In the genomic region with DNA sequence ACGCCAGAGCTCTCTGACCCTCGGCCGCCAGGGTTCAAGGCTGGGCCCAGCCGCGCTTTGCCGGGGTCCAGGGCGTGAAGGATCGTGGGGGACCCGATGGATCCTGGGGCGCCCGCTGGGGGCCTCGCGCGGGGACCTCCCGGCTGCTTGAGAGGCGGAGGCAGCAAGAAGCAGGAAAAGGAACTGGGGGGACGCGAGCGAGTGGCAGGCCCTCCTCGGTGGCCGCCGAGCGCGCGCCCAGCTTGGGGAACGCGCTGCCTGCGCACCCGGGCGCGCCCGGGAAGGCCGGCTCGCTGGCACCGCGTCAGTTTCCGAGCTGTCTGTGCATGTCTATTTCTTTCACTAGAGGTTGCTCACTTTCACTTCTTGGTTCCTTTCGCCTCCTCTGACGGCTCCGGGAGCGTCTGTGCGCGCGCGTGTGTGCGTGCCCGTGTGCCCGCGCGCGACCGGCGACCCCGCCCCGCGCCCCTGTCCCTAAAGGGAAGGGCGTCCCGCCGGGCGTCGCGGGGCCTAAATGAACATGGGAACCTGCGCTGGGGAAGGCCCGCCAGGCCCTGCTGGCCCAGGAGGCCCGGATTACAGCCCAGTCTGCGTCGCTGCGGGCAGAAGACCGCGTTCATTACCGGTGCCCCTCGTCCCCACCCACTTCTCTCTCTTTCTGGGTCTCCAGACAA, we compare ENCODE assay signal across 8 cellular contexts.
A peak's percentile ranks its signal among the peaks of the same experiment; 100 is the strongest.
DNase-seq lines count a peak whose midpoint lies in the region; ATAC-seq and TF ChIP-seq lines count a peak whose summit lies in the region.

No MANE protein-coding gene starts in this region.

- TF ChIP-seq EP300 in tibial nerve (IDR thresholded peaks at IDR 0.05) = peak in 1 of 2 donors; percentile 36

- peak; percentile 84 for ATAC-seq in activated naive CD8-positive, alpha-beta T cell treated with anti-CD3 and anti-CD28 coated beads, Interleukin-2, amount 50 U/mL, for 24 hours
- peak; percentile 68 to 92 (median 89) for ATAC-seq in heart left ventricle

- H2AFZ ChIP-seq in SU-DHL-6 (ENCODE audit: low read depth, low read length, severe bottlenecking) = no peak overlapping the region

- no peaks in the 10 kb centered on the region for H3K27me3 Mint-ChIP-seq in activated naive CD8-positive, alpha-beta T cell treated with anti-CD3 and anti-CD28 coated beads, Interleukin-2, amount 50 U/mL, for 24 hours

- intact Hi-C loops in heart left ventricle (cut with DNase I) = loop anchor here in 4 of 10 donors (1.0 to 10.0 kb wide), 7 partner anchors 29 to 224 kb away; a partner anchor contains a TSS
- intact Hi-C loops in posterior cingulate gyrus (cut with DNase I) = no loop called here

- peak in 1 of 2 donors; percentile 41 for TF ChIP-seq POLR2A in heart left ventricle (IDR thresholded peaks at IDR 0.05)
- TF ChIP-seq POLR2A in tibial nerve (IDR thresholded peaks at IDR 0.05) = peak; percentile 47 to 50

- H4K20me1 ChIP-seq in SU-DHL-6 (ENCODE audit: low read depth, low read length) = no peaks in the 10 kb centered on the region

- peak; percentile 45 for DNase-seq in NCI-H345 (lab: John Stamatoyannopoulos, UW)
- no peak for DNase-seq in NCI-H345 treated with DMSO at 0.1 percent for 48 hours (lab: John Stamatoyannopoulos, UW; ENCODE audit: unreplicated experiment)
- peak; percentile 4 for DNase-seq in HS-5 (ENCODE audit: low read depth)
- peak; percentile 60 for DNase-seq in activated naive CD8-positive, alpha-beta T cell treated with anti-CD3 and anti-CD28 coated beads, Interleukin-2, amount 50 U/mL, for 24 hours
- DNase-seq in heart left ventricle = peak; percentile 85 to 92 (median 87)
- peak; percentile 52 to 95 (median 72) for DNase-seq in posterior cingulate gyrus
- peak; percentile 72 to 74 for DNase-seq in tibial nerve (ENCODE audit: low spot score in 2 of 2)

- H3K36me3 Mint-ChIP-seq in activated naive CD8-positive, alpha-beta T cell treated with anti-CD3 and anti-CD28 coated beads, Interleukin-2, amount 50 U/mL, for 24 hours (ENCODE audit: low read depth) = no peaks in the 10 kb centered on the region

- peak overlapping the region; percentile 20 for H3K4me3 ChIP-seq in SU-DHL-6 (ENCODE audit: insufficient read depth, low read length, poor library complexity, severe bottlenecking)
- H3K4me3 ChIP-seq in heart left ventricle = peak overlapping the region; percentile 15 to 78 (median 64)
- H3K4me3 ChIP-seq in tibial nerve = peak overlapping the region; percentile 42 to 78 (median 64)

- H3K36me3 ChIP-seq in SU-DHL-6 (ENCODE audit: low read length) (no peaks in the 10 kb centered on the region), heart left ventricle (no peaks in the 10 kb centered on the region), tibial nerve (no peaks in the 10 kb centered on the region)

- WGBS in heart left ventricle, 4 donors = 2 to 5% (median 3%) methylated on average over 47 to 72 of the region's 72 CpGs
- WGBS in tibial nerve, 2 donors = 1 to 3% methylated on average over 39 to 60 of the region's 72 CpGs

- H3K27ac Mint-ChIP-seq in activated naive CD8-positive, alpha-beta T cell treated with anti-CD3 and anti-CD28 coated beads, Interleukin-2, amount 50 U/mL, for 24 hours = peak overlapping the region; percentile 71

- peak overlapping the region; percentile 25; the same call in 1 of the 2 replicates for H3K9ac ChIP-seq in SU-DHL-6 (ENCODE audit: low read length)

- peak overlapping the region; percentile 62 for H3K4me3 Mint-ChIP-seq in activated naive CD8-positive, alpha-beta T cell treated with anti-CD3 and anti-CD28 coated beads, Interleukin-2, amount 50 U/mL, for 24 hours

- no peaks in the 10 kb centered on the region for H3K9me2 ChIP-seq in SU-DHL-6 (replicated peaks; ENCODE audit: insufficient read depth, low read length)

- H3K27ac ChIP-seq in SU-DHL-6 (ENCODE audit: low read depth, low read length) (no peak overlapping the region), heart left ventricle (peak overlapping the region; percentile 90 to 98 (median 96)), tibial nerve (peak overlapping the region; percentile 78 to 99 (median 94))

- no peaks in the 10 kb centered on the region for H3F3A ChIP-seq in SU-DHL-6 (ENCODE audit: insufficient read depth)

- H3K9me3 Mint-ChIP-seq in activated naive CD8-positive, alpha-beta T cell treated with anti-CD3 and anti-CD28 coated beads, Interleukin-2, amount 50 U/mL, for 24 hours = no peaks in the 10 kb centered on the region

- no peaks in the 10 kb centered on the region for H3K9me3 ChIP-seq in SU-DHL-6 (ENCODE audit: insufficient read depth, low read length)
- no peaks in the 10 kb centered on the region for H3K9me3 ChIP-seq in heart left ventricle
- H3K9me3 ChIP-seq in tibial nerve = no peaks in the 10 kb centered on the region

- H3K27me3 ChIP-seq in SU-DHL-6 (ENCODE audit: low read length) (no peaks in the 10 kb centered on the region), heart left ventricle (no peaks in the 10 kb centered on the region), tibial nerve (no peaks in the 10 kb centered on the region)

- H3K4me2 ChIP-seq in SU-DHL-6 (ENCODE audit: low read depth, low read length, poor library complexity, severe bottlenecking) = peak overlapping the region; percentile 40

- H3K4me1 ChIP-seq in heart left ventricle (peaks cover 0 to 25% (median 15%) of the 10 kb centered on the region in 12 donors), tibial nerve (peaks cover 0 to 19% (median 15%) of the 10 kb centered on the region in 4 donors)

- H3K79me2 ChIP-seq in SU-DHL-6 (ENCODE audit: insufficient read depth, low read length) = no peaks in the 10 kb centered on the region

- TF ChIP-seq CTCF in SU-DHL-6 (IDR thresholded peaks at IDR 0.05; ENCODE audit: insufficient read depth, low read length, poor library complexity, severe bottlenecking) (no peak), heart left ventricle (IDR thresholded peaks at IDR 0.05) (peak in 5 of 12 donors; percentile 26 to 47 (median 35)), tibial nerve (IDR thresholded peaks at IDR 0.05) (peak in 3 of 5 experiments; percentile 24 to 64 (median 41))

- peaks cover 14% of the 10 kb centered on the region for H3K4me1 Mint-ChIP-seq in activated naive CD8-positive, alpha-beta T cell treated with anti-CD3 and anti-CD28 coated beads, Interleukin-2, amount 50 U/mL, for 24 hours
